In the genomic region with DNA sequence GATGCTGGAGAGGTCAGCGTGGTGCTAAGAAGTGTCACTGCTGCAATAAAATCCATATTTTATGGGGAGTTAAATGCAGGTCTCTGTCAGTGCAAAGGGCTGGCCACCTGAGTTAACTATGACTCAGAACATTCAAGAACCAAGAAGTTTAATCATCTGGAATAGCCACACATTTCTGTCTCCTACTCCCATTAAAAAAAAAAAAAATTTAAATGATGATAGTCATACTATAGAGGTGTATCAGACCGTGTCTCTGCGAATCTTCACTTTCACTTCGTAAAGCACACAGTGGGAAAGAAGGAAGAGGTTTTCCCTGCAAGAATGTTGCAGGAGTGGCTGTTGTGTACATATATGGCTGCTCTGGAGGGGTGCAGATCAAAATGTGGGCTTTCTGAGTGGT, we compare ENCODE assay signal across 9 cellular contexts. TPM values are rescaled to one million over a fixed set of nuclear protein-coding genes. Genes with fewer than 3 reads are reported as not detected.
DNase-seq lines count a peak whose midpoint lies in the region; ATAC-seq, FAIRE-seq and TF ChIP-seq lines count a peak whose summit lies in the region.
"Had no signal": no experiment of that assay in that cellular context is flagged by ENCODE, and none has a peak within 500 bp of the region (broad histone marks: within the 10 kb centered on the region; RNA-seq: fewer than 3 reads in every experiment).

No MANE protein-coding gene starts in this region.

- no peak for ATAC-seq in GM19467 (IDR thresholded peaks at IDR 0.05; ENCODE audit: unreplicated experiment)
- no peak for ATAC-seq in HG02840 (IDR thresholded peaks at IDR 0.05; ENCODE audit: low FRiP score, unreplicated experiment)

- H4K8ac ChIP-seq in mesenchymal stem cell (ENCODE audit: low read length): no peak overlapping the region

- DNase-seq in M059J (ENCODE audit: low read depth) (peak; percentile 36), choroid plexus epithelial cell (ENCODE audit: low read depth) (no peak), mesenchymal stem cell (no peak), type B pancreatic cell (ENCODE audit: extremely low spot score, unreplicated experiment) (no peak), H54 (ENCODE audit: insufficient read length, low spot score) (no peak)
- DNase-seq: MM.1S, SW 1271 had no signal

- no peaks in the 10 kb centered on the region for H3K9me3 ChIP-seq in mesenchymal stem cell (ENCODE audit: control insufficient read depth, low read length)

- H3K4me3 ChIP-seq in choroid plexus epithelial cell (ENCODE audit: low read depth, low read length): peak overlapping the region; percentile 60
- H3K4me3 ChIP-seq in mesenchymal stem cell (ENCODE audit: insufficient read depth in 1 of 2, low read depth in 1 of 2, low read length in 2 of 2): peak overlapping the region; percentile 73 to 95

- no peak for FAIRE-seq in H54 (lab: Jason Lieb, UNC)

- peak overlapping the region; percentile 65 for H3K27ac Mint-ChIP-seq in type B pancreatic cell

- H3K27me3 Mint-ChIP-seq in type B pancreatic cell: peaks cover 78% of the 10 kb centered on the region

- H3K4me1 ChIP-seq in mesenchymal stem cell (ENCODE audit: control insufficient read depth, insufficient read depth, low read depth, low read length): peaks cover 4% of the 10 kb centered on the region

- H3K27ac ChIP-seq in mesenchymal stem cell (ENCODE audit: low read length, poor library complexity, severe bottlenecking): peak overlapping the region; percentile 94

- peak overlapping the region; percentile 96 for H2BK5ac ChIP-seq in mesenchymal stem cell (ENCODE audit: low read depth, low read length, poor library complexity, severe bottlenecking)

- TF ChIP-seq CTCF in choroid plexus epithelial cell (conservative IDR thresholded peaks at IDR 0.05; ENCODE audit: low read depth, low read length) (no peak), type B pancreatic cell (conservative IDR thresholded peaks at IDR 0.05) (no peak)

- no peaks in the 10 kb centered on the region for H3K79me1 ChIP-seq in mesenchymal stem cell (replicated peaks; ENCODE audit: low read length, poor library complexity, severe bottlenecking)

- no peak overlapping the region for H3K14ac ChIP-seq in mesenchymal stem cell (ENCODE audit: low read length in 2 of 2)

- no peak overlapping the region for H2AFZ ChIP-seq in mesenchymal stem cell (ENCODE audit: low read depth, low read length)

- no peak overlapping the region for H3K23ac ChIP-seq in mesenchymal stem cell (ENCODE audit: low read length in 2 of 2)

- H3K36me3 ChIP-seq in mesenchymal stem cell (ENCODE audit: control insufficient read depth in 1 of 2, insufficient read depth in 2 of 2, low read depth in 1 of 2, low read length in 2 of 2): no peaks in the 10 kb centered on the region

- H3K4me1 Mint-ChIP-seq in type B pancreatic cell (ENCODE audit: unreplicated experiment): peaks cover 14% of the 10 kb centered on the region

- no peak overlapping the region for H2BK15ac ChIP-seq in mesenchymal stem cell (ENCODE audit: low read depth, poor library complexity, severe bottlenecking)

- no peak overlapping the region for H3K9ac ChIP-seq in mesenchymal stem cell (ENCODE audit: low read length)

- H4K91ac ChIP-seq in mesenchymal stem cell (ENCODE audit: low read length): no peak overlapping the region

- no peaks in the 10 kb centered on the region for H3K36me3 Mint-ChIP-seq in type B pancreatic cell

- no peaks in the 10 kb centered on the region for H3K9me3 Mint-ChIP-seq in type B pancreatic cell

- no peak for TF ChIP-seq POLR2A in H54 (IDR thresholded peaks at IDR 0.05; ENCODE audit: low read depth, low read length)

- H3K27me3 ChIP-seq in mesenchymal stem cell (ENCODE audit: control insufficient read depth in 1 of 2, insufficient read depth in 1 of 2, low read length in 2 of 2): peaks cover 0 to 59% of the 10 kb centered on the region in 2 experiments

- no peak overlapping the region for H3K18ac ChIP-seq in mesenchymal stem cell (ENCODE audit: low read depth in 1 of 2, low read length in 2 of 2)

- peak overlapping the region; percentile 56 for H3K4me2 ChIP-seq in mesenchymal stem cell (ENCODE audit: low read length, poor library complexity, severe bottlenecking)

- WGBS in mesenchymal stem cell: 82% methylated on average over 4 of the region's 4 CpGs

- H2BK120ac ChIP-seq in mesenchymal stem cell (ENCODE audit: low read depth, low read length): no peak overlapping the region

- H3K4ac ChIP-seq in mesenchymal stem cell (ENCODE audit: low read depth in 1 of 2, low read length in 2 of 2): no peak overlapping the region

- H2AK5ac ChIP-seq in mesenchymal stem cell (ENCODE audit: low read length, severe bottlenecking): peak overlapping the region; percentile 18

- peak overlapping the region; percentile 85 for H3K4me3 Mint-ChIP-seq in type B pancreatic cell

- H2BK12ac ChIP-seq in mesenchymal stem cell (ENCODE audit: low read length in 2 of 2): no peak overlapping the region

RNA-seq across cellular contexts. Expression of gene CDH6, which starts 1.4 kb away (rescaled TPM):
- 5.8 and 8.9 TPM in 2 replicates for total RNA-seq in M059J (2014; rRNA removed; shearing (Covaris generic))
- 7.0 TPM for polyA plus RNA-seq in mesenchymal stem cell (2013, experiment 1 of 2)
- 7.3 TPM for polyA plus RNA-seq in mesenchymal stem cell (2013, experiment 2 of 2)
- total RNA-seq in type B pancreatic cell (ENCODE audit: low replicate concordance): 13.2 and 127 TPM in 2 replicates
